Comparison of ENCODE assay signal across 1 cellular context in the genomic region with DNA sequence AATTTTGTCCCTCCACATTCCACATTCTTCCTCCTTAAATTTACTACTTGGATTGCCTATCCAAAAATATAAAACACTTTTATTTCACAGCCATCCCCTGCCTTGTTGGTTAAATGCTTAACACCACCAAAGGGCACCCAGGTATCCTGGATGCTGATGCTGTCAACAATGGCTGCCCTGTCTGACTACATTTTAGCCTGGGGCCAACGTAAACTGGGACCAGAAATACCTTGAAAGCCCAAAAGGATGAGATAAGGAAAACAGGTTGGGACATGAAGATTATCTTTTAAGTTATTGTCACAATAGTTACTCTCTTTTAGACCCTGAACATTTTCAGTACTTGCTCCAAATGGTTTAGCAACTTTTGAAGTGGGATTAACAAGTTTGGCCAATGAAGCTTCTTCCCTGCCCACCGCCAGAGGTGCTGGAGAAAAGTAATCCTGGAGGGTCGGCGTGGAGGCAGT.
TF ChIP-seq lines count a peak whose summit lies in the region.

No MANE protein-coding gene starts in this region.

TF ChIP-seq in A549, 52 proteins besides CTCF, POLR2A, EP300 and RAD21 (continued from another document):
- TF ChIP-seq JUNB (IDR thresholded peaks at IDR 0.05), result no peak
- no peak for TF ChIP-seq KDM5A (IDR thresholded peaks at IDR 0.05)
- TF ChIP-seq, protein P1, sequence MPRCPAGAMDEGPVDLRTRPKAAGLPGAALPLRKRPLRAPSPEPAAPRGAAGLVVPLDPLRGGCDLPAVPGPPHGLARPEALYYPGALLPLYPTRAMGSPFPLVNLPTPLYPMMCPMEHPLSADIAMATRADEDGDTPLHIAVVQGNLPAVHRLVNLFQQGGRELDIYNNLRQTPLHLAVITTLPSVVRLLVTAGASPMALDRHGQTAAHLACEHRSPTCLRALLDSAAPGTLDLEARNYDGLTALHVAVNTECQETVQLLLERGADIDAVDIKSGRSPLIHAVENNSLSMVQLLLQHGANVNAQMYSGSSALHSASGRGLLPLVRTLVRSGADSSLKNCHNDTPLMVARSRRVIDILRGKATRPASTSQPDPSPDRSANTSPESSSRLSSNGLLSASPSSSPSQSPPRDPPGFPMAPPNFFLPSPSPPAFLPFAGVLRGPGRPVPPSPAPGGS (IDR thresholded peaks at IDR 0.05), result no peak
- no peak for TF ChIP-seq RARB (CRISPR knock-in tag; IDR thresholded peaks at IDR 0.05)
- no peak for TF ChIP-seq HEYL (CRISPR knock-in tag; IDR thresholded peaks at IDR 0.05)
- TF ChIP-seq, protein P2, sequence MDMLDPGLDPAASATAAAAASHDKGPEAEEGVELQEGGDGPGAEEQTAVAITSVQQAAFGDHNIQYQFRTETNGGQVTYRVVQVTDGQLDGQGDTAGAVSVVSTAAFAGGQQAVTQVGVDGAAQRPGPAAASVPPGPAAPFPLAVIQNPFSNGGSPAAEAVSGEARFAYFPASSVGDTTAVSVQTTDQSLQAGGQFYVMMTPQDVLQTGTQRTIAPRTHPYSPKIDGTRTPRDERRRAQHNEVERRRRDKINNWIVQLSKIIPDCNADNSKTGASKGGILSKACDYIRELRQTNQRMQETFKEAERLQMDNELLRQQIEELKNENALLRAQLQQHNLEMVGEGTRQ (IDR thresholded peaks at IDR 0.05), result no peak
- no peak for TF ChIP-seq ZFP36 (IDR thresholded peaks at IDR 0.05; ENCODE audit: borderline replicate concordance, partially characterized antibody)
- no peak for TF ChIP-seq HDAC2 (IDR thresholded peaks at IDR 0.05)
